ENCODE assay signal across 16 cellular contexts in the genomic region with DNA sequence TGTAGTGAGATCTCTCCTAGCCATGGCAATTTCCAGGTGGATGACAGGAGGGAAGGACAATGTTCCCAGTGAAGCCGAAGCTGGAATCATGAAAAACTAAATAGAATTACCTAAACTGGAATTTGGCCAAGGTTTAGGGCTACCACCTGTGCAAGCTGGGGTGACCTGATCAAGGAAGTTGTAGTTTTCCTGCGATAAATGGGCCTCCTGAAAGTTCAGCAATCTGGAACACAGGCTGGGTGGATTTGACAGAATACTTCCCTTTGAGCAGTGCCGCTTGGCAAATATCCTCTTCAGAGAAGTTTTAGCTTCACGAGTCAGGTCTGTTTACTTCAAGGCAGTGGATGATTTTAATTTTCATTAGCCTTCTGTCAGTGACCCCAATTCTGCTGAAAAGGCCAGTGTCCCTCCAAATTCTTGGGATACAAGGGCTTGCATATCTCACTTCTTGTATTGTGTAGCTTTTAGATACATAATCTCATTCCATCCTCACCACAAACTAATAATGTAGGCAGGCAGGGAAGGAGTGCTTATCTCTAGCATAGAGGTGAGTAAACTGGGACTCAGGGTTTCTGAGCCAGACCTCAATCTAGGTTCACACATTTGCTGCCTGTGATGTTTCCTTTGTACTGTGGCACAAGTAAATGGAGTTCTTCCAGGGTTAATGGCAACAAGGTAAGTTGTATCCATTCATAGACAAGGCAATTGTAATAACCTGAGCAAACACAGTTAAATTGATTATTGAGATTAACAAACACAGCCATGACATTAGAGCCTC.
"Had no signal": no experiment of that assay in that cellular context is flagged by ENCODE, and none has a peak within 500 bp of the region (broad histone marks: within the 10 kb centered on the region; RNA-seq: fewer than 3 reads in every experiment).

No MANE protein-coding gene starts in this region.

- H3K9me3 ChIP-seq: lower lobe of right lung, pancreas, suprapubic skin, tibial nerve had no signal

- H3K36me3 ChIP-seq: heart right ventricle, lower lobe of right lung, pancreas, suprapubic skin, tibial nerve had no signal

- DNase-seq: activated B cell treated with CpG ODN at 0.5 μM for 24 hours; activated CD4-positive, alpha-beta T cell treated with anti-CD3 and anti-CD28 coated beads for 36 hours; activated CD4-positive, alpha-beta T cell treated with anti-CD3 and anti-CD28 coated beads, Interleukin-2, amount 50 U/mL, for 4 hours; activated naive CD4-positive, alpha-beta T cell treated with Interleukin-2 at 50 U/mL for 16 hours; activated naive CD8-positive, alpha-beta T cell treated with anti-CD3 and anti-CD28 coated beads for 36 hours; activated T-cell treated with anti-CD3 and anti-CD28 coated beads, Interleukin-2, amount 50 U/mL, for 48 hours; cerebellar nuclear complex; cortex of kidney; heart right ventricle; lower lobe of right lung; pancreas; right cardiac atrium; T1000 had no signal

- H3K4me3 ChIP-seq: heart right ventricle, lower lobe of right lung, pancreas, suprapubic skin, tibial nerve had no signal

- FAIRE-seq: keratinocyte, pancreas had no signal

- H3K27me3 ChIP-seq: heart right ventricle, pancreas, suprapubic skin, tibial nerve had no signal

- H3K4me1 ChIP-seq: lower lobe of right lung, pancreas, suprapubic skin had no signal

- ATAC-seq: activated CD4-positive, alpha-beta T cell treated with anti-CD3 and anti-CD28 coated beads for 36 hours; heart right ventricle; lower lobe of right lung; right cardiac atrium had no signal
